ENCODE assay signal across 17 cellular contexts in genomic region chr18:2855560-2856350, GRCh38. TPM values are rescaled to one million over a fixed set of nuclear protein-coding genes. Genes with fewer than 3 reads are reported as not detected.
DNase-seq lines count a peak whose midpoint lies in the region; ATAC-seq and TF ChIP-seq lines count a peak whose summit lies in the region.
"Had no signal": no experiment of that assay in that cellular context is flagged by ENCODE, and none has a peak within 500 bp of the region (broad histone marks: within the 10 kb centered on the region; RNA-seq: fewer than 3 reads in every experiment).

No MANE protein-coding gene starts in this region.

- peak; percentile 7 for DNase-seq in activated T-cell treated with anti-CD3 and anti-CD28 coated beads for 48 hours (ENCODE audit: low read depth)
- no peak for DNase-seq in activated T-cell treated with anti-CD3 and anti-CD28 coated beads for 4 hours
- no peak for DNase-seq in T-helper 17 cell
- DNase-seq in left kidney (ENCODE audit: low read depth, low spot score), result peak; percentile 12
- no peak for DNase-seq in stomach
- no peak for DNase-seq in SHP77 (lab: John Stamatoyannopoulos, UW)
- no peak for DNase-seq in hippocampal formation (lab: John Stamatoyannopoulos, UW)
- DNase-seq: activated CD4-positive, CD25-positive, alpha-beta regulatory T cell treated with anti-CD3 and anti-CD28 coated beads, Interleukin-2, amount 50 U/mL, for 72 hours; amniotic stem cell; glutamatergic neuron; Kasumi-1; NCI-H345; SIG-M5 had no signal

- no peak for TF ChIP-seq EP300 in stomach (IDR thresholded peaks at IDR 0.05)

- WGBS in stomach, 5 donors, result 88 to 92% (median 91%) methylated on average over 22 of the region's 22 CpGs

- intact Hi-C loops in stomach (cut with DNase I; ENCODE audit: low total_unique reads), result no loop called here

- TF ChIP-seq CTCF in stomach (IDR thresholded peaks at IDR 0.05), result no peak

- H3K4me3 Mint-ChIP-seq in T-helper 17 cell, result no peak overlapping the region
- H3K4me3 Mint-ChIP-seq: CD4-positive, alpha-beta T cell had no signal

- peaks cover 38% of the 10 kb centered on the region for H3K27me3 Mint-ChIP-seq in T-helper 17 cell

- no peak for ATAC-seq in T-helper 17 cell
- ATAC-seq in HG02610 (IDR thresholded peaks at IDR 0.05; ENCODE audit: unreplicated experiment), result no peak
- ATAC-seq: psoas muscle had no signal

- no peak overlapping the region for H3K4me3 ChIP-seq in stomach
- H3K4me3 ChIP-seq: psoas muscle, testis had no signal

- H3K27ac Mint-ChIP-seq in T-helper 17 cell, result peak overlapping the region; percentile 57
- H3K27ac Mint-ChIP-seq: CD4-positive, alpha-beta T cell had no signal

- TF ChIP-seq POLR2A in stomach (IDR thresholded peaks at IDR 0.05), result no peak

- H3K27ac ChIP-seq in stomach, result peak overlapping the region in 3 of 5 donors; percentile 56 to 69 (median 59)
- H3K27ac ChIP-seq: psoas muscle had no signal

- H3K4me1 ChIP-seq in stomach, result peaks cover 0 to 20% (median 9%) of the 10 kb centered on the region in 4 donors
- H3K4me1 ChIP-seq: psoas muscle had no signal

- H3K9me3 ChIP-seq in T-helper 17 cell (ENCODE audit: control insufficient read depth, low read length, poor library complexity, severe bottlenecking) (no peaks in the 10 kb centered on the region), stomach (peaks cover 0 to 8% (median 6%) of the 10 kb centered on the region in 4 donors)
- H3K9me3 ChIP-seq: psoas muscle, testis had no signal

- H3K4me1 Mint-ChIP-seq in T-helper 17 cell, result peaks cover 8% of the 10 kb centered on the region

- peaks cover 0 to 2% (median 0%) of the 10 kb centered on the region in 3 donors for H3K27me3 ChIP-seq in stomach
- H3K27me3 ChIP-seq: testis had no signal

- H3K36me3 ChIP-seq in stomach, result no peaks in the 10 kb centered on the region

- no peaks in the 10 kb centered on the region for H3K36me3 Mint-ChIP-seq in T-helper 17 cell (ENCODE audit: low read depth)

RNA-seq across cellular contexts. Expression of gene EMILIN2, which starts 8.9 kb away (rescaled TPM):
- 1 to 10 TPM; 5.8 to 9.9 TPM for total RNA-seq in T-helper 17 cell
- total RNA-seq in stomach, result 100 to 1,000 TPM in 1 of 5 donors, 10 to 100 TPM in 1, 1 to 10 TPM in 3; 5.2 to 120 (median 8.8) TPM
- polyA plus RNA-seq in stomach, result 1 to 10 TPM; 2.0 to 4.3 (median 3.9) TPM

Comparison
In these comparisons a context has a peak if more than half of its experiments do, and no peak if none do; other contexts are left out.
1. DNase-seq: peak in activated T-cell treated with anti-CD3 and anti-CD28 coated beads for 48 hours (single experiment) and left kidney (single experiment); none in activated T-cell treated with anti-CD3 and anti-CD28 coated beads for 4 hours (single experiment), T-helper 17 cell (0 of 3), stomach (single experiment), SHP77 (0 of 2) and hippocampal formation (0 of 2).